8 cellular contexts compared by ENCODE assay signal in genomic region chr5:142426129-142426641, GRCh38.
A peak's percentile ranks its signal among the peaks of the same experiment; 100 is the strongest.
DNase-seq lines count a peak whose midpoint lies in the region; ATAC-seq, FAIRE-seq and TF ChIP-seq lines count a peak whose summit lies in the region.

No MANE protein-coding gene starts in this region.

- no peak for FAIRE-seq in HepG2 (lab: Jason Lieb, UNC)
- no peak for FAIRE-seq in urothelium cell line (lab: Jason Lieb, UNC)

- H3K9me3 Mint-ChIP-seq in activated naive CD4-positive, alpha-beta T cell treated with anti-CD3 and anti-CD28 coated beads, Interleukin-2, amount 50 U/mL, for 24 hours = peaks cover 6% of the 10 kb centered on the region

- H3K9me3 ChIP-seq in liver (ENCODE audit: control insufficient read depth in 4 of 4, low read length in 3 of 4) (no peaks in the 10 kb centered on the region), HepG2 (ENCODE audit: low read length) (no peaks in the 10 kb centered on the region), left lung (no peaks in the 10 kb centered on the region)

- no peak overlapping the region for H3K4me3 ChIP-seq in liver (ENCODE audit: low read depth in 1 of 3, low read length in 3 of 3)
- H3K4me3 ChIP-seq in HepG2 (replicated peaks in 1 of 3; ENCODE audit: insufficient read depth in 1 of 3, low read depth in 2 of 3, low read length in 3 of 3) = no peak overlapping the region
- H3K4me3 ChIP-seq in left lung = no peak overlapping the region

- no peak overlapping the region for H2AFZ ChIP-seq in HepG2 (ENCODE audit: low read length)

- in situ Hi-C loops in HepG2 (cut with HindIII; ENCODE audit: extremely low pct_ligation_motif_present, low pct_unique_long_range_greater_than_20kb) = no loop called here

- peaks cover 5% of the 10 kb centered on the region for H3K36me3 Mint-ChIP-seq in activated naive CD4-positive, alpha-beta T cell treated with anti-CD3 and anti-CD28 coated beads, Interleukin-2, amount 50 U/mL, for 24 hours

- H3K27me3 Mint-ChIP-seq in activated naive CD4-positive, alpha-beta T cell treated with anti-CD3 and anti-CD28 coated beads, Interleukin-2, amount 50 U/mL, for 24 hours = no peaks in the 10 kb centered on the region

- no peak overlapping the region for H3K4me3 Mint-ChIP-seq in activated naive CD4-positive, alpha-beta T cell treated with anti-CD3 and anti-CD28 coated beads, Interleukin-2, amount 50 U/mL, for 24 hours

- no peak overlapping the region for H3K4me2 ChIP-seq in HepG2 (ENCODE audit: low read depth, low read length)

- H3K4me1 ChIP-seq in liver (ENCODE audit: control insufficient read depth in 4 of 4, insufficient read depth in 4 of 4, low read length in 3 of 4) (peaks cover 0 to 5% (median 3%) of the 10 kb centered on the region in 4 donors), HepG2 (ENCODE audit: insufficient read depth, low read length) (peaks cover 9% of the 10 kb centered on the region), left lung (peaks cover 0 to 5% of the 10 kb centered on the region in 2 donors)

- H4K20me1 ChIP-seq in HepG2 (ENCODE audit: insufficient read depth, low read length) = no peaks in the 10 kb centered on the region

- CTCF ChIA-PET in HepG2 (lab: Yijun Ruan, JAX; ENCODE audit: low intra/inter-chr PET ratio, low total read pairs) = no interaction called here

- peak overlapping the region; percentile 85 for H3K27ac Mint-ChIP-seq in activated naive CD4-positive, alpha-beta T cell treated with anti-CD3 and anti-CD28 coated beads, Interleukin-2, amount 50 U/mL, for 24 hours

- DNase-seq in HepG2 (ENCODE audit: low spot score) (no peak), left lung (no peak), urothelium cell line (ENCODE audit: low spot score) (peak; percentile 33), HT-29 (ENCODE audit: low spot score) (no peak)

- no peaks in the 10 kb centered on the region for H3K27me3 ChIP-seq in liver (ENCODE audit: control insufficient read depth in 4 of 4, insufficient read depth in 4 of 4, low read length in 3 of 4)
- H3K27me3 ChIP-seq in HepG2 (ENCODE audit: control insufficient read depth in 1 of 2, insufficient read depth in 2 of 2, low read length in 2 of 2) = no peaks in the 10 kb centered on the region
- H3K27me3 ChIP-seq in left lung = no peaks in the 10 kb centered on the region

- intact Hi-C loops in HepG2 (cut with micrococcal nuclease; ENCODE audit: unreplicated experiment) (loop anchor here (10.0 kb wide), 1 partner anchor 271 kb away; no protein-coding TSS in a partner anchor), left lung (cut with DNase I) (no loop called here)

- WGBS in liver = 71% methylated on average over 10 of the region's 10 CpGs
- WGBS in HepG2 (ENCODE audit: low lambda C conversion rate) = 85% methylated on average over 10 of the region's 10 CpGs

- TF ChIP-seq CTCF in liver (IDR thresholded peaks at IDR 0.05; ENCODE audit: low read depth, low read length, missing input control) = no peak
- no peak for TF ChIP-seq CTCF in HepG2 (CRISPR knock-in tag; IDR thresholded peaks at IDR 0.05)
- no peak for TF ChIP-seq CTCF in left lung (IDR thresholded peaks at IDR 0.05)

- TF ChIP-seq EP300 in HepG2 (IDR thresholded peaks at IDR 0.05; ENCODE audit: low read depth in 2 of 2, low read length in 2 of 2) (no peak), HepG2 (CRISPR knock-in tag; IDR thresholded peaks at IDR 0.05; ENCODE audit: borderline replicate concordance) (no peak)

- no peak for TF ChIP-seq POLR2A in HepG2 (IDR thresholded peaks at IDR 0.05; ENCODE audit: insufficient read depth in 1 of 2, low read depth in 2 of 2, low read length in 2 of 2)

- H3K27ac ChIP-seq in liver (ENCODE audit: low read depth in 1 of 2, low read length in 2 of 2) (peak overlapping the region; percentile 24 to 33), HepG2 (ENCODE audit: extremely low read length, insufficient read depth, low read length) (no peak overlapping the region), left lung (peak overlapping the region in 1 of 2 donors; percentile 1)

- H3K4me1 Mint-ChIP-seq in activated naive CD4-positive, alpha-beta T cell treated with anti-CD3 and anti-CD28 coated beads, Interleukin-2, amount 50 U/mL, for 24 hours = peaks cover 31% of the 10 kb centered on the region

- TF ChIP-seq RAD21 in liver (IDR thresholded peaks at IDR 0.05) (no peak), HepG2 (CRISPR knock-in tag; IDR thresholded peaks at IDR 0.05) (no peak)

- H3K36me3 ChIP-seq in liver (ENCODE audit: control insufficient read depth in 4 of 4, insufficient read depth in 3 of 4, low read depth in 1 of 4, low read length in 3 of 4) = no peaks in the 10 kb centered on the region
- peaks cover 0 to 2% of the 10 kb centered on the region in 2 experiments; a peak in 4 of 5 replicates for H3K36me3 ChIP-seq in HepG2 (replicated peaks in 1 of 2; ENCODE audit: control insufficient read depth in 1 of 2, insufficient read depth in 2 of 2, low read length in 2 of 2)
- no peaks in the 10 kb centered on the region for H3K36me3 ChIP-seq in left lung

- ATAC-seq in HepG2 = no peak
- peak; percentile 15 for ATAC-seq in left lung
- ATAC-seq in HG03097 (IDR thresholded peaks at IDR 0.05; ENCODE audit: low FRiP score, unreplicated experiment) = no peak
- no peak for ATAC-seq in GM18502 (IDR thresholded peaks at IDR 0.05; ENCODE audit: poor library complexity, unreplicated experiment)

- no peak overlapping the region for H3K9ac ChIP-seq in liver (ENCODE audit: low read depth in 1 of 2, low read length in 2 of 2)
- H3K9ac ChIP-seq in HepG2 (ENCODE audit: insufficient read depth, low read depth, low read length) = no peak overlapping the region

- POLR2A ChIA-PET in HepG2 (lab: Yijun Ruan, JAX) = no interaction called here

- BruUV-seq in HepG2 (replicated peaks; lab: Mats Ljungman, UMichigan) = no TSS peak

- no peaks in the 10 kb centered on the region for H3K79me2 ChIP-seq in HepG2 (ENCODE audit: insufficient read depth, low read length)

TF ChIP-seq in liver, 16 proteins besides CTCF, POLR2A, EP300 and RAD21 (continues in another document):
- no peak for TF ChIP-seq JUND (IDR thresholded peaks at IDR 0.05)
- TF ChIP-seq NR2F2 (IDR thresholded peaks at IDR 0.05) = no peak
- no peak for TF ChIP-seq ATF3 (IDR thresholded peaks at IDR 0.05)
- TF ChIP-seq FOXA1 (IDR thresholded peaks at IDR 0.05) = no peak
- TF ChIP-seq HNF4G (IDR thresholded peaks at IDR 0.05) = no peak
- no peak for TF ChIP-seq TAF1 (conservative IDR thresholded peaks at IDR 0.05)

TF ChIP-seq in HepG2, 621 proteins besides CTCF, POLR2A, EP300 and RAD21 (continues in another document):
- no peak for TF ChIP-seq ZNF576 (CRISPR knock-in tag; IDR thresholded peaks at IDR 0.05)
- no peak for TF ChIP-seq SMARCE1 (IDR thresholded peaks at IDR 0.05; ENCODE audit: borderline replicate concordance)
- TF ChIP-seq NFIB (CRISPR knock-in tag; IDR thresholded peaks at IDR 0.05; ENCODE audit: borderline replicate concordance) = no peak
- no peak for TF ChIP-seq ZNF768 (CRISPR knock-in tag; IDR thresholded peaks at IDR 0.05)
- TF ChIP-seq KLF13 (CRISPR knock-in tag; IDR thresholded peaks at IDR 0.05) = no peak
- TF ChIP-seq KDM5A (IDR thresholded peaks at IDR 0.05; ENCODE audit: borderline replicate concordance, low read length) = no peak
- no peak for TF ChIP-seq ZFX (CRISPR knock-in tag; IDR thresholded peaks at IDR 0.05; ENCODE audit: low read depth)
- TF ChIP-seq CREB1 (IDR thresholded peaks at IDR 0.05) = no peak
- TF ChIP-seq CREB1 (CRISPR knock-in tag; IDR thresholded peaks at IDR 0.05) = no peak
